In the genomic region with DNA sequence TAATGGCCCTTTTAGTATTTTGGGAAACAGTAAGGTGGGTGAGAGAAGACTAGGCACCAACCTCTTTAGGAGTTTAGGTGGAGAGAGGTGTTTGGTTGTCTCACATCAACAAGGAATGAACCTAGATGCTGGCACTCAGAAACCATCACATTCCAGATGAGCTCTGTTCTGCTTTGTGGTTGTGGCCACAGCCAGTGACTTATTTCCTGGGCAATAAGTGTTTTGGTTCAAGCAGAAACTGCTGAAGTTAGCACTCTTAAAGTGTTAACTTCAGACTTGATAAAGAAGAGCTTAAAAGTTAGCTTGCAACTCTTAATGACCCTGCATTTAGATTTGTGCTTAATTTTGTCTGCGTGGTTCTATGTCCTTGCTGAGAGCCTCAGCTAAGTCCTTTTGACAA, we compare ENCODE assay signal across 2 cellular contexts.
TF ChIP-seq lines count a peak whose summit lies in the region.

No MANE protein-coding gene starts in this region.

TF ChIP-seq in A549, 52 proteins besides CTCF, POLR2A, EP300 and RAD21 (continued from another document):
- TF ChIP-seq NPAS2 (CRISPR knock-in tag; IDR thresholded peaks at IDR 0.05; ENCODE audit: borderline replicate concordance) (no peak), REST (IDR thresholded peaks at IDR 0.05) (no peak)

TF ChIP-seq in HepG2, 621 proteins besides CTCF, POLR2A, EP300 and RAD21 (continued from another document):
- TF ChIP-seq MNT (IDR thresholded peaks at IDR 0.05) (no peak), ELF1 (CRISPR knock-in tag; IDR thresholded peaks at IDR 0.05) (no peak), ZFP91 (CRISPR knock-in tag; IDR thresholded peaks at IDR 0.05; ENCODE audit: borderline replicate concordance) (no peak), MAFK (conservative IDR thresholded peaks at IDR 0.05 in 1 of 2, IDR thresholded peaks at IDR 0.05 in 1 of 2; ENCODE audit: low read length in 2 of 2) (0 out of 4 replicates have a peak, but pooled peaks of 1 of the 2 experiments have one; percentile 6)
- TF ChIP-seq, protein P1, sequence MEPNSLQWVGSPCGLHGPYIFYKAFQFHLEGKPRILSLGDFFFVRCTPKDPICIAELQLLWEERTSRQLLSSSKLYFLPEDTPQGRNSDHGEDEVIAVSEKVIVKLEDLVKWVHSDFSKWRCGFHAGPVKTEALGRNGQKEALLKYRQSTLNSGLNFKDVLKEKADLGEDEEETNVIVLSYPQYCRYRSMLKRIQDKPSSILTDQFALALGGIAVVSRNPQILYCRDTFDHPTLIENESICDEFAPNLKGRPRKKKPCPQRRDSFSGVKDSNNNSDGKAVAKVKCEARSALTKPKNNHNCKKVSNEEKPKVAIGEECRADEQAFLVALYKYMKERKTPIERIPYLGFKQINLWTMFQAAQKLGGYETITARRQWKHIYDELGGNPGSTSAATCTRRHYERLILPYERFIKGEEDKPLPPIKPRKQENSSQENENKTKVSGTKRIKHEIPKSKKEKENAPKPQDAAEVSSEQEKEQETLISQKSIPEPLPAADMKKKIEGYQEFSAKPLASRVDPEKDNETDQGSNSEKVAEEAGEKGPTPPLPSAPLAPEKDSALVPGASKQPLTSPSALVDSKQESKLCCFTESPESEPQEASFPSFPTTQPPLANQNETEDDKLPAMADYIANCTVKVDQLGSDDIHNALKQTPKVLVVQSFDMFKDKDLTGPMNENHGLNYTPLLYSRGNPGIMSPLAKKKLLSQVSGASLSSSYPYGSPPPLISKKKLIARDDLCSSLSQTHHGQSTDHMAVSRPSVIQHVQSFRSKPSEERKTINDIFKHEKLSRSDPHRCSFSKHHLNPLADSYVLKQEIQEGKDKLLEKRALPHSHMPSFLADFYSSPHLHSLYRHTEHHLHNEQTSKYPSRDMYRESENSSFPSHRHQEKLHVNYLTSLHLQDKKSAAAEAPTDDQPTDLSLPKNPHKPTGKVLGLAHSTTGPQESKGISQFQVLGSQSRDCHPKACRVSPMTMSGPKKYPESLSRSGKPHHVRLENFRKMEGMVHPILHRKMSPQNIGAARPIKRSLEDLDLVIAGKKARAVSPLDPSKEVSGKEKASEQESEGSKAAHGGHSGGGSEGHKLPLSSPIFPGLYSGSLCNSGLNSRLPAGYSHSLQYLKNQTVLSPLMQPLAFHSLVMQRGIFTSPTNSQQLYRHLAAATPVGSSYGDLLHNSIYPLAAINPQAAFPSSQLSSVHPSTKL (CRISPR knock-in tag; IDR thresholded peaks at IDR 0.05): no peak
